8 cellular contexts compared by ENCODE assay signal in genomic region chr10:59808896-59809643, GRCh38. TPM values are rescaled to one million over a fixed set of nuclear protein-coding genes. Genes with fewer than 3 reads are reported as not detected.
DNase-seq lines count a peak whose midpoint lies in the region; ATAC-seq and TF ChIP-seq lines count a peak whose summit lies in the region.

No MANE protein-coding gene starts in this region.

- H3K9ac ChIP-seq in OCI-LY3 (ENCODE audit: low read length) = no peak overlapping the region

- no peak overlapping the region for H3K4me3 ChIP-seq in OCI-LY3 (ENCODE audit: low read length)
- H3K4me3 ChIP-seq in aorta (ENCODE audit: low read length in 2 of 2) = no peak overlapping the region

- TF ChIP-seq CTCF in GM20000 (IDR thresholded peaks at IDR 0.05; ENCODE audit: extremely low read depth, missing control alignments) (peak; percentile 62), OCI-LY3 (IDR thresholded peaks at IDR 0.05; ENCODE audit: low read depth, low read length) (peak; percentile 74)

- 39 to 46% methylated on average over 5 of the region's 5 CpGs for WGBS in aorta, 2 donors

- DNase-seq in DMS153 treated with DMSO at 0.1 percent for 48 hours (lab: John Stamatoyannopoulos, UW; ENCODE audit: unreplicated experiment) = peak; percentile 50
- DNase-seq in GM20000 (ENCODE audit: low spot score) = peak; percentile 64
- DNase-seq in HK-2 (ENCODE audit: unreplicated experiment) = peak; percentile 81
- peak; percentile 13 for DNase-seq in activated T-helper 1 cell treated with Interleukin-2 at 50 U/mL for 16 hours (ENCODE audit: low read depth)
- peak; percentile 62 for DNase-seq in globus pallidus (ENCODE audit: low spot score)
- peak; percentile 41 to 95 (median 72) for DNase-seq in posterior cingulate gyrus
- peak; percentile 84 to 89 for DNase-seq in aorta

- H3K27ac ChIP-seq in OCI-LY3 (ENCODE audit: low read length) = no peak overlapping the region
- H3K27ac ChIP-seq in aorta (ENCODE audit: low read depth in 1 of 2, low read length in 2 of 2) = no peak overlapping the region

- H3K9me3 ChIP-seq in OCI-LY3 (ENCODE audit: insufficient read depth, low read length) (no peaks in the 10 kb centered on the region), aorta (ENCODE audit: control insufficient read depth, low read length) (no peaks in the 10 kb centered on the region)

- no peak overlapping the region for H2AFZ ChIP-seq in OCI-LY3 (ENCODE audit: low read depth, low read length)

- no peak overlapping the region for H3K4me2 ChIP-seq in OCI-LY3 (ENCODE audit: low read length)

- intact Hi-C loops in posterior cingulate gyrus (cut with DNase I) (loop anchor here (1.0 kb wide), 1 partner anchor 183 kb away; no protein-coding TSS in a partner anchor), aorta (cut with DNase I) (loop anchor here (5.0 to 10.0 kb wide), 3 partner anchors 98 to 184 kb away; partner anchors contain the start of gene CCDC6 (in 1 of the 2))

- H3K4me1 ChIP-seq in OCI-LY3 (ENCODE audit: low read length) (no peaks in the 10 kb centered on the region), aorta (ENCODE audit: control insufficient read depth in 1 of 2, insufficient read depth in 2 of 2, low read length in 2 of 2) (peaks cover 0 to 5% of the 10 kb centered on the region in 2 donors)

- no peaks in the 10 kb centered on the region for H3K27me3 ChIP-seq in OCI-LY3 (ENCODE audit: low read depth, low read length)
- no peaks in the 10 kb centered on the region for H3K27me3 ChIP-seq in aorta (ENCODE audit: control insufficient read depth in 1 of 2, insufficient read depth in 2 of 2, low read length in 1 of 2)

- no peaks in the 10 kb centered on the region for H4K20me1 ChIP-seq in OCI-LY3 (ENCODE audit: insufficient read depth, low read length)

- ATAC-seq in aorta (ENCODE audit: low FRiP score) = peak; percentile 67

- H3K36me3 ChIP-seq in OCI-LY3 (replicated peaks; ENCODE audit: low read depth, low read length) (peaks cover 23% of the 10 kb centered on the region), aorta (ENCODE audit: control insufficient read depth in 1 of 2, insufficient read depth in 2 of 2, low read length in 1 of 2) (peaks cover 7 to 18% of the 10 kb centered on the region in 2 donors)

- no peaks in the 10 kb centered on the region for H3K79me2 ChIP-seq in OCI-LY3 (ENCODE audit: low read length)

RNA-seq across cellular contexts. Expression of gene MRLN, which starts 55.8 kb away (rescaled TPM):
- under 1 TPM in 1 of 2 donors, not detected in 1; 0.65 TPM for total RNA-seq in aorta
- not detected for polyA plus RNA-seq in aorta

Comparison
In these comparisons a context has a peak if more than half of its experiments do, and no peak if none do; other contexts are left out.
1. DNase-seq: peak in every context shown above with its lines; median percentile 86 in aorta; 81 in HK-2; 72 in posterior cingulate gyrus; 64 in GM20000; 62 in globus pallidus; 50 in DMS153 treated with DMSO at 0.1 percent for 48 hours; 13 in activated T-helper 1 cell treated with Interleukin-2 at 50 U/mL for 16 hours.